In genomic region chr7:874036-874749, GRCh38 we compare ENCODE assay signal across 1 cellular context.
TF ChIP-seq lines count a peak whose summit lies in the region.

No MANE protein-coding gene starts in this region.

TF ChIP-seq in K562, 482 proteins besides CTCF, POLR2A, EP300 and RAD21 (continues in another document):
- TF ChIP-seq ASH1L (IDR thresholded peaks at IDR 0.05; ENCODE audit: borderline replicate concordance, low read depth, partially characterized antibody) (no peak), RFX5 (IDR thresholded peaks at IDR 0.05; ENCODE audit: low read depth, low read length) (no peak), YY1 (IDR thresholded peaks at IDR 0.05; ENCODE audit: borderline replicate concordance in 1 of 3, control insufficient read depth in 1 of 3, extremely low read depth in 1 of 3, insufficient read depth in 3 of 3, insufficient read length in 1 of 3, insufficient replicate concordance in 2 of 3, low read depth in 1 of 3, low read length in 2 of 3) (peak in 1 of 3 experiments; percentile 6), ZNF395 (CRISPR knock-in tag; IDR thresholded peaks at IDR 0.05) (peak; percentile 29; the same call in 1 of the 2 replicates), HIVEP1 (CRISPR knock-in tag; IDR thresholded peaks at IDR 0.05) (0 out of 2 replicates have a peak, but pooled peaks have one; percentile 24), ADNP (tag; IDR thresholded peaks at IDR 0.05) (peak; percentile 16; the same call in 1 of the 2 replicates), ARID1B (IDR thresholded peaks at IDR 0.05) (peak; percentile 33; the same call in 1 of the 2 replicates), ATF1 (CRISPR knock-in tag; IDR thresholded peaks at IDR 0.05) (no peak), ATF1 (tag; IDR thresholded peaks at IDR 0.05) (no peak), ZNF436 (CRISPR knock-in tag; IDR thresholded peaks at IDR 0.05) (no peak), KDM2B (CRISPR knock-in tag; IDR thresholded peaks at IDR 0.05) (no peak), ZBTB34 (CRISPR knock-in tag; IDR thresholded peaks at IDR 0.05) (0 out of 2 replicates have a peak, but pooled peaks have one; percentile 4), ZKSCAN8 (CRISPR knock-in tag; IDR thresholded peaks at IDR 0.05) (no peak), BHLHE40 (IDR thresholded peaks at IDR 0.05; ENCODE audit: low read length) (peak; percentile 84), PML (IDR thresholded peaks at IDR 0.05; ENCODE audit: low read length) (peak; percentile 41; the same call in 1 of the 2 replicates), TCF3 (CRISPR knock-in tag; IDR thresholded peaks at IDR 0.05) (no peak), CBX2 (IDR thresholded peaks at IDR 0.05; ENCODE audit: insufficient read depth, low read length, poor library complexity, severe bottlenecking) (no peak), ZNF174 (CRISPR knock-in tag; IDR thresholded peaks at IDR 0.05) (no peak), TOE1 (IDR thresholded peaks at IDR 0.05; ENCODE audit: borderline replicate concordance) (peak; percentile 35; the same call in 1 of the 2 replicates), TOE1 (CRISPR knock-in tag; IDR thresholded peaks at IDR 0.05; ENCODE audit: borderline replicate concordance, low read depth) (no peak), ZNF3 (CRISPR knock-in tag; IDR thresholded peaks at IDR 0.05) (no peak), SNRNP70 (optimal IDR thresholded peaks at IDR 0.05; ENCODE audit: low read depth, low read length) (no peak), DMBX1 (CRISPR knock-in tag; IDR thresholded peaks at IDR 0.05; ENCODE audit: borderline replicate concordance) (peak; percentile 37; the same call in 1 of the 2 replicates), CREB1 (IDR thresholded peaks at IDR 0.05) (0 out of 2 replicates have a peak, but pooled peaks have one; percentile 13), CREB1 (CRISPR knock-in tag; IDR thresholded peaks at IDR 0.05) (no peak), E2F8 (IDR thresholded peaks at IDR 0.05; ENCODE audit: low read depth, partially characterized antibody) (no peak), CEBPB (tag; IDR thresholded peaks at IDR 0.05) (peak; percentile 93), JUND (IDR thresholded peaks at IDR 0.05; ENCODE audit: borderline replicate concordance, low read depth, low read length) (peak; percentile 32; the same call in 1 of the 2 replicates), JUND (tag; IDR thresholded peaks at IDR 0.05; ENCODE audit: borderline replicate concordance, low read depth, low read length) (no peak; the same call in 2 of the 3 replicates), POLR2AphosphoS5 (IDR thresholded peaks at IDR 0.05; ENCODE audit: control insufficient read depth, insufficient read depth, low read depth, low read length) (0 out of 2 replicates have a peak, but pooled peaks have one; percentile 20), HNRNPL (IDR thresholded peaks at IDR 0.05; ENCODE audit: low read depth, low read length) (no peak), SMARCA4 (IDR thresholded peaks at IDR 0.05) (peak; percentile 24; the same call in 1 of the 2 replicates), CAMTA2 (CRISPR knock-in tag; conservative IDR thresholded peaks at IDR 0.05) (0 out of 2 replicates have a peak, but pooled peaks have one; percentile 32), NFYB (IDR thresholded peaks at IDR 0.05; ENCODE audit: extremely low read depth, insufficient read length) (peak; percentile 6), GATAD2A (IDR thresholded peaks at IDR 0.05) (no peak), CBFA2T2 (conservative IDR thresholded peaks at IDR 0.05) (peak; percentile 46; the same call in 1 of the 2 replicates), RAD51 (IDR thresholded peaks at IDR 0.05; ENCODE audit: borderline replicate concordance, low read depth) (peak; percentile 49; the same call in 1 of the 2 replicates), ZNF316 (IDR thresholded peaks at IDR 0.05) (0 out of 2 replicates have a peak, but pooled peaks have one; percentile 11), ZNF41 (CRISPR knock-in tag; conservative IDR thresholded peaks at IDR 0.05) (0 out of 2 replicates have a peak, but pooled peaks have one; percentile 27), ZNF311 (CRISPR knock-in tag; IDR thresholded peaks at IDR 0.05) (no peak), MNT (conservative IDR thresholded peaks at IDR 0.05) (no peak), CSDE1 (IDR thresholded peaks at IDR 0.05) (no peak), CREBBP (IDR thresholded peaks at IDR 0.05; ENCODE audit: low read depth, low read length) (no peak), PHF8 (IDR thresholded peaks at IDR 0.05; ENCODE audit: borderline replicate concordance, low read length) (no peak), ETV6 (IDR thresholded peaks at IDR 0.05; ENCODE audit: borderline replicate concordance in 1 of 2, low read depth in 2 of 2, low read length in 1 of 2) (no peak), ETV6 (CRISPR knock-in tag; IDR thresholded peaks at IDR 0.05; ENCODE audit: borderline replicate concordance) (no peak), NR1H2 (CRISPR knock-in tag; IDR thresholded peaks at IDR 0.05) (no peak), SRF (CRISPR knock-in tag; IDR thresholded peaks at IDR 0.05) (no peak), ZNF133 (CRISPR knock-in tag; IDR thresholded peaks at IDR 0.05) (no peak), DACH1 (IDR thresholded peaks at IDR 0.05; ENCODE audit: partially characterized antibody) (peak; percentile 36)
- TF ChIP-seq, protein P1, sequence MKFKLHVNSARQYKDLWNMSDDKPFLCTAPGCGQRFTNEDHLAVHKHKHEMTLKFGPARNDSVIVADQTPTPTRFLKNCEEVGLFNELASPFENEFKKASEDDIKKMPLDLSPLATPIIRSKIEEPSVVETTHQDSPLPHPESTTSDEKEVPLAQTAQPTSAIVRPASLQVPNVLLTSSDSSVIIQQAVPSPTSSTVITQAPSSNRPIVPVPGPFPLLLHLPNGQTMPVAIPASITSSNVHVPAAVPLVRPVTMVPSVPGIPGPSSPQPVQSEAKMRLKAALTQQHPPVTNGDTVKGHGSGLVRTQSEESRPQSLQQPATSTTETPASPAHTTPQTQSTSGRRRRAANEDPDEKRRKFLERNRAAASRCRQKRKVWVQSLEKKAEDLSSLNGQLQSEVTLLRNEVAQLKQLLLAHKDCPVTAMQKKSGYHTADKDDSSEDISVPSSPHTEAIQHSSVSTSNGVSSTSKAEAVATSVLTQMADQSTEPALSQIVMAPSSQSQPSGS (CRISPR knock-in tag; IDR thresholded peaks at IDR 0.05): no peak
- TF ChIP-seq, protein P2, sequence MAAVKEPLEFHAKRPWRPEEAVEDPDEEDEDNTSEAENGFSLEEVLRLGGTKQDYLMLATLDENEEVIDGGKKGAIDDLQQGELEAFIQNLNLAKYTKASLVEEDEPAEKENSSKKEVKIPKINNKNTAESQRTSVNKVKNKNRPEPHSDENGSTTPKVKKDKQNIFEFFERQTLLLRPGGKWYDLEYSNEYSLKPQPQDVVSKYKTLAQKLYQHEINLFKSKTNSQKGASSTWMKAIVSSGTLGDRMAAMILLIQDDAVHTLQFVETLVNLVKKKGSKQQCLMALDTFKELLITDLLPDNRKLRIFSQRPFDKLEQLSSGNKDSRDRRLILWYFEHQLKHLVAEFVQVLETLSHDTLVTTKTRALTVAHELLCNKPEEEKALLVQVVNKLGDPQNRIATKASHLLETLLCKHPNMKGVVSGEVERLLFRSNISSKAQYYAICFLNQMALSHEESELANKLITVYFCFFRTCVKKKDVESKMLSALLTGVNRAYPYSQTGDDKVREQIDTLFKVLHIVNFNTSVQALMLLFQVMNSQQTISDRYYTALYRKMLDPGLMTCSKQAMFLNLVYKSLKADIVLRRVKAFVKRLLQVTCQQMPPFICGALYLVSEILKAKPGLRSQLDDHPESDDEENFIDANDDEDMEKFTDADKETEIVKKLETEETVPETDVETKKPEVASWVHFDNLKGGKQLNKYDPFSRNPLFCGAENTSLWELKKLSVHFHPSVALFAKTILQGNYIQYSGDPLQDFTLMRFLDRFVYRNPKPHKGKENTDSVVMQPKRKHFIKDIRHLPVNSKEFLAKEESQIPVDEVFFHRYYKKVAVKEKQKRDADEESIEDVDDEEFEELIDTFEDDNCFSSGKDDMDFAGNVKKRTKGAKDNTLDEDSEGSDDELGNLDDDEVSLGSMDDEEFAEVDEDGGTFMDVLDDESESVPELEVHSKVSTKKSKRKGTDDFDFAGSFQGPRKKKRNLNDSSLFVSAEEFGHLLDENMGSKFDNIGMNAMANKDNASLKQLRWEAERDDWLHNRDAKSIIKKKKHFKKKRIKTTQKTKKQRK (IDR thresholded peaks at IDR 0.05; ENCODE audit: borderline replicate concordance, low read depth, low read length): no peak
- TF ChIP-seq, protein P3, sequence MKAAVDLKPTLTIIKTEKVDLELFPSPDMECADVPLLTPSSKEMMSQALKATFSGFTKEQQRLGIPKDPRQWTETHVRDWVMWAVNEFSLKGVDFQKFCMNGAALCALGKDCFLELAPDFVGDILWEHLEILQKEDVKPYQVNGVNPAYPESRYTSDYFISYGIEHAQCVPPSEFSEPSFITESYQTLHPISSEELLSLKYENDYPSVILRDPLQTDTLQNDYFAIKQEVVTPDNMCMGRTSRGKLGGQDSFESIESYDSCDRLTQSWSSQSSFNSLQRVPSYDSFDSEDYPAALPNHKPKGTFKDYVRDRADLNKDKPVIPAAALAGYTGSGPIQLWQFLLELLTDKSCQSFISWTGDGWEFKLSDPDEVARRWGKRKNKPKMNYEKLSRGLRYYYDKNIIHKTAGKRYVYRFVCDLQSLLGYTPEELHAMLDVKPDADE (conservative IDR thresholded peaks at IDR 0.05; ENCODE audit: control insufficient read depth, low read depth, low read length): no peak
- TF ChIP-seq, protein P4, sequence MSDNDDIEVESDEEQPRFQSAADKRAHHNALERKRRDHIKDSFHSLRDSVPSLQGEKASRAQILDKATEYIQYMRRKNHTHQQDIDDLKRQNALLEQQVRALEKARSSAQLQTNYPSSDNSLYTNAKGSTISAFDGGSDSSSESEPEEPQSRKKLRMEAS (CRISPR knock-in tag; IDR thresholded peaks at IDR 0.05): no peak
